Comparison of ENCODE assay signal across 9 cellular contexts in the genomic region with DNA sequence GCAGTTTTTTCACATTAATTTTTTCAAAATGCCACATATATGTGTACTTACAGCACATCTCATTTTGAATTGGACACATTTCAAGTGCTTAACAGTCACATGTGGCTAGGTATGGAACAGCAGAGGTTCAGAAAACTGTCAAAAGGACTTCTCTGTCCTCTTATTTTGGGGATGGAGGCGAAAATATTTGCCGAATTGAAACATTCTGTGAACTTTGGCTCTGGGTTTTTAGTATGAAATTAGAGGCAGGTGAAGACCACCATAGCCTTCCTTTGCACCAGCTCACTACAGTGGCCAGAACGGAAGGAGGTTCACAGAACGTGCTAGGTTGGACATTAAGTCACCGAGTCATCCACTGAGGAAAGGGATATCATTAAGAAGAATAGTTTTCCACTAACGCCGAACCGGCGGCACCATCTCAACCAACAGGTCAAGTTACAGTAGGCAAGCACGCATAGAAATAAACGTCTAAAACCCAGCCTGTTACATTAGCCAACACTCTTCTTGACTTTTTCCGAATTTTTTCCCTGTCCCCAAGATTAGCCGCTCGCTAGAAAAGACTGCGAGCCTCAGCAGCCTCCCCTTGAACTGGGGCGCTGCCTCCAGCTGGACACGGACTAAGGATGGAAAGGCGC. TPM values are rescaled to one million over a fixed set of nuclear protein-coding genes. Genes with fewer than 3 reads are reported as not detected.
A peak's percentile ranks its signal among the peaks of the same experiment; 100 is the strongest.
DNase-seq lines count a peak whose midpoint lies in the region; ATAC-seq and TF ChIP-seq lines count a peak whose summit lies in the region.
"Had no signal": no experiment of that assay in that cellular context is flagged by ENCODE, and none has a peak within 500 bp of the region (broad histone marks: within the 10 kb centered on the region; RNA-seq: fewer than 3 reads in every experiment).

No MANE protein-coding gene starts in this region.

- no peak overlapping the region for H3K4me3 ChIP-seq in DND-41 (ENCODE audit: low read depth in 1 of 2, low read length in 2 of 2)
- peak overlapping the region; percentile 94 for H3K4me3 ChIP-seq in OCI-LY3 (ENCODE audit: low read length)
- peak overlapping the region; percentile 69 to 100 (median 99) for H3K4me3 ChIP-seq in esophagus muscularis mucosa
- peak overlapping the region; percentile 76 to 96 for H3K4me3 ChIP-seq in neutrophil (ENCODE audit: low read depth in 1 of 2, low read length in 1 of 2)

- TF ChIP-seq CTCF in DND-41 (IDR thresholded peaks at IDR 0.05; ENCODE audit: borderline replicate concordance, extremely low read depth, low read length, poor library complexity, severe bottlenecking) = no peak
- no peak for TF ChIP-seq CTCF in OCI-LY3 (IDR thresholded peaks at IDR 0.05; ENCODE audit: low read depth, low read length)
- no peak for TF ChIP-seq CTCF in esophagus muscularis mucosa (IDR thresholded peaks at IDR 0.05)
- TF ChIP-seq CTCF in neutrophil (IDR thresholded peaks at IDR 0.05) = no peak

- no peak for TF ChIP-seq EP300 in esophagus muscularis mucosa (IDR thresholded peaks at IDR 0.05)

- H3K36me3 ChIP-seq in DND-41 (ENCODE audit: insufficient read depth, low read length) (no peaks in the 10 kb centered on the region), OCI-LY3 (replicated peaks; ENCODE audit: low read depth, low read length) (peaks cover 3% of the 10 kb centered on the region), esophagus muscularis mucosa (no peaks in the 10 kb centered on the region), neutrophil (peaks cover 4% of the 10 kb centered on the region)

- intact Hi-C loops in esophagus muscularis mucosa (cut with DNase I) = loop anchor here (10.0 kb wide), 1 partner anchor 605 kb away; no protein-coding TSS in a partner anchor

- H3K4me1 ChIP-seq in DND-41 (ENCODE audit: insufficient read depth, low read length) (peaks cover 28% of the 10 kb centered on the region), OCI-LY3 (ENCODE audit: low read length) (peaks cover 30% of the 10 kb centered on the region), esophagus muscularis mucosa (peaks cover 11 to 24% (median 22%) of the 10 kb centered on the region in 4 donors), neutrophil (ENCODE audit: control insufficient read depth in 1 of 2, insufficient read depth in 1 of 2, low read depth in 1 of 2, low read length in 1 of 2) (peaks cover 43 to 45% of the 10 kb centered on the region in 2 experiments)

- 55% methylated on average over 18 of the region's 18 CpGs for WGBS in esophagus muscularis mucosa

- H3K9ac ChIP-seq in DND-41 (ENCODE audit: low read depth, low read length) = no peak overlapping the region
- peak overlapping the region; percentile 80 for H3K9ac ChIP-seq in OCI-LY3 (ENCODE audit: low read length)

- H2AFZ ChIP-seq in DND-41 (ENCODE audit: low read depth, low read length) (no peak overlapping the region), OCI-LY3 (ENCODE audit: low read depth, low read length) (peak overlapping the region; percentile 91)

- peak overlapping the region; percentile 83; the same call in 1 of the 2 replicates for H3K4me2 ChIP-seq in DND-41 (ENCODE audit: insufficient read depth, low read length)
- H3K4me2 ChIP-seq in OCI-LY3 (ENCODE audit: low read length) = peak overlapping the region; percentile 94

- DNase-seq in DND-41 (no peak), esophagus muscularis mucosa (ENCODE audit: extremely low spot score) (no peak), COLO668 (lab: John Stamatoyannopoulos, UW; ENCODE audit: unreplicated experiment) (no peak), germinal center (ENCODE audit: low spot score) (no peak), occipital lobe (lab: John Stamatoyannopoulos, UW) (no peak)
- DNase-seq: NCI-H1694 had no signal

- H3K9me3 ChIP-seq in DND-41 (ENCODE audit: insufficient read depth, low read length, severe bottlenecking) (no peaks in the 10 kb centered on the region), OCI-LY3 (ENCODE audit: insufficient read depth, low read length) (no peaks in the 10 kb centered on the region), esophagus muscularis mucosa (peaks cover 0 to 7% (median 3%) of the 10 kb centered on the region in 4 donors), neutrophil (no peaks in the 10 kb centered on the region)

- no peak for TF ChIP-seq POLR2A in esophagus muscularis mucosa (IDR thresholded peaks at IDR 0.05; ENCODE audit: low read depth)

- ATAC-seq in DND-41 (ENCODE audit: insufficient read depth, low read depth) (no peak), GM21515 (IDR thresholded peaks at IDR 0.05; ENCODE audit: unreplicated experiment) (no peak)

- H4K20me1 ChIP-seq in DND-41 (ENCODE audit: insufficient read depth, low read length) = peaks cover 10% of the 10 kb centered on the region; the same call in 1 of the 2 replicates
- H4K20me1 ChIP-seq in OCI-LY3 (ENCODE audit: insufficient read depth, low read length) = peaks cover 3% of the 10 kb centered on the region; the same call in 1 of the 2 replicates

- H3K27ac ChIP-seq in DND-41 (ENCODE audit: low read length) (no peak overlapping the region), OCI-LY3 (ENCODE audit: low read length) (peak overlapping the region; percentile 76; the same call in 1 of the 2 replicates), esophagus muscularis mucosa (replicated peaks in 1 of 4) (no peak overlapping the region), neutrophil (no peak overlapping the region)

- H3K27me3 ChIP-seq in DND-41 (ENCODE audit: insufficient read depth, low read length, poor library complexity) = peaks cover 5% of the 10 kb centered on the region
- peaks cover 9% of the 10 kb centered on the region; the same call in 1 of the 2 replicates for H3K27me3 ChIP-seq in OCI-LY3 (ENCODE audit: low read depth, low read length)
- H3K27me3 ChIP-seq in esophagus muscularis mucosa = peaks cover 0 to 10% (median 0%) of the 10 kb centered on the region in 4 donors
- H3K27me3 ChIP-seq in neutrophil = peaks cover 10% of the 10 kb centered on the region

- H3K79me2 ChIP-seq in DND-41 (ENCODE audit: insufficient read depth, low read length) (peaks cover 7% of the 10 kb centered on the region), OCI-LY3 (ENCODE audit: low read length) (peaks cover 20% of the 10 kb centered on the region)

RNA-seq across cellular contexts. Expression of a gene that starts 1.8 kb away (rescaled TPM):
- 10 to 100 TPM; 30.0 to 36.1 (median 34.3) TPM for total RNA-seq in esophagus muscularis mucosa
- total RNA-seq in occipital lobe = 70.5 TPM

Comparison
In these comparisons a context has a peak if more than half of its experiments do, and no peak if none do; other contexts are left out.
1. H3K4me3 ChIP-seq: peak in OCI-LY3 (single experiment), esophagus muscularis mucosa (4 of 4) and neutrophil (2 of 2); none in DND-41 (0 of 2).